In the genomic region with DNA sequence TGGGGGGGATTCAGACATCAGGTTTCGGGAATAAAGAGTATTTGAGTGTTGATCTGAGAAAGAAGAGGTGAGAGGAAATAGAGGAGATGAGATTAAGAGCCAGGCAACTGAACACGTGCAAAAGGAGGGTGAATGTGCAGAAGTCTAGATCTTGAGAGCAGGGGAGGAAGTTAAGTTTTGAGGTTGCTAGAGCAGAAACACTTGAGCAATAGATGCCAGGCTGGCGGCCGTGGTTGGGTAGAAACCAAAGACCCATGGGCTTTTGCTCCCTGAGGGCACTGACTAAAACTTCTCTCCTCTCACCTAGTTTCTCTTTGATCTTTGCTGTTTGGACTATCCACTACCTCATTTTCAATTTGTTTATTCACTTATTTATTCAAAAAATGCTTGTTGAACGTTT, we compare ENCODE assay signal across 1 cellular context.
TF ChIP-seq lines count a peak whose summit lies in the region.

No MANE protein-coding gene starts in this region.

TF ChIP-seq in GM12878, 131 proteins besides CTCF, POLR2A, EP300 and RAD21 (continued from another document):
- TF ChIP-seq, protein P1, sequence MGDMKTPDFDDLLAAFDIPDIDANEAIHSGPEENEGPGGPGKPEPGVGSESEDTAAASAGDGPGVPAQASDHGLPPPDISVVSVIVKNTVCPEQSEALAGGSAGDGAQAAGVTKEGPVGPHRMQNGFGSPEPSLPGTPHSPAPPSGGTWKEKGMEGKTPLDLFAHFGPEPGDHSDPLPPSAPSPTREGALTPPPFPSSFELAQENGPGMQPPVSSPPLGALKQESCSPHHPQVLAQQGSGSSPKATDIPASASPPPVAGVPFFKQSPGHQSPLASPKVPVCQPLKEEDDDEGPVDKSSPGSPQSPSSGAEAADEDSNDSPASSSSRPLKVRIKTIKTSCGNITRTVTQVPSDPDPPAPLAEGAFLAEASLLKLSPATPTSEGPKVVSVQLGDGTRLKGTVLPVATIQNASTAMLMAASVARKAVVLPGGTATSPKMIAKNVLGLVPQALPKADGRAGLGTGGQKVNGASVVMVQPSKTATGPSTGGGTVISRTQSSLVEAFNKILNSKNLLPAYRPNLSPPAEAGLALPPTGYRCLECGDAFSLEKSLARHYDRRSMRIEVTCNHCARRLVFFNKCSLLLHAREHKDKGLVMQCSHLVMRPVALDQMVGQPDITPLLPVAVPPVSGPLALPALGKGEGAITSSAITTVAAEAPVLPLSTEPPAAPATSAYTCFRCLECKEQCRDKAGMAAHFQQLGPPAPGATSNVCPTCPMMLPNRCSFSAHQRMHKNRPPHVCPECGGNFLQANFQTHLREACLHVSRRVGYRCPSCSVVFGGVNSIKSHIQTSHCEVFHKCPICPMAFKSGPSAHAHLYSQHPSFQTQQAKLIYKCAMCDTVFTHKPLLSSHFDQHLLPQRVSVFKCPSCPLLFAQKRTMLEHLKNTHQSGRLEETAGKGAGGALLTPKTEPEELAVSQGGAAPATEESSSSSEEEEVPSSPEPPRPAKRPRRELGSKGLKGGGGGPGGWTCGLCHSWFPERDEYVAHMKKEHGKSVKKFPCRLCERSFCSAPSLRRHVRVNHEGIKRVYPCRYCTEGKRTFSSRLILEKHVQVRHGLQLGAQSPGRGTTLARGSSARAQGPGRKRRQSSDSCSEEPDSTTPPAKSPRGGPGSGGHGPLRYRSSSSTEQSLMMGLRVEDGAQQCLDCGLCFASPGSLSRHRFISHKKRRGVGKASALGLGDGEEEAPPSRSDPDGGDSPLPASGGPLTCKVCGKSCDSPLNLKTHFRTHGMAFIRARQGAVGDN (IDR thresholded peaks at IDR 0.05): peak; percentile 88
- TF ChIP-seq PKNOX1 (IDR thresholded peaks at IDR 0.05) (no peak), SPI1 (IDR thresholded peaks at IDR 0.05; ENCODE audit: borderline replicate concordance, insufficient read depth, low read depth, low read length) (peak; percentile 51; the same call in 1 of the 2 replicates), RUNX3 (IDR thresholded peaks at IDR 0.05; ENCODE audit: low read length) (peak; percentile 51), BACH1 (IDR thresholded peaks at IDR 0.05; ENCODE audit: borderline replicate concordance) (no peak), NFIC (IDR thresholded peaks at IDR 0.05; ENCODE audit: low read depth, low read length) (peak; percentile 31; the same call in 1 of the 2 replicates), NBN (IDR thresholded peaks at IDR 0.05) (0 out of 2 replicates have a peak, but pooled peaks have one; percentile 57), BHLHE40 (IDR thresholded peaks at IDR 0.05; ENCODE audit: borderline replicate concordance in 1 of 2, low read depth in 2 of 2, low read length in 1 of 2) (peak; percentile 53 to 55; a peak in 1 of 4 replicates)
- TF ChIP-seq, protein P2, sequence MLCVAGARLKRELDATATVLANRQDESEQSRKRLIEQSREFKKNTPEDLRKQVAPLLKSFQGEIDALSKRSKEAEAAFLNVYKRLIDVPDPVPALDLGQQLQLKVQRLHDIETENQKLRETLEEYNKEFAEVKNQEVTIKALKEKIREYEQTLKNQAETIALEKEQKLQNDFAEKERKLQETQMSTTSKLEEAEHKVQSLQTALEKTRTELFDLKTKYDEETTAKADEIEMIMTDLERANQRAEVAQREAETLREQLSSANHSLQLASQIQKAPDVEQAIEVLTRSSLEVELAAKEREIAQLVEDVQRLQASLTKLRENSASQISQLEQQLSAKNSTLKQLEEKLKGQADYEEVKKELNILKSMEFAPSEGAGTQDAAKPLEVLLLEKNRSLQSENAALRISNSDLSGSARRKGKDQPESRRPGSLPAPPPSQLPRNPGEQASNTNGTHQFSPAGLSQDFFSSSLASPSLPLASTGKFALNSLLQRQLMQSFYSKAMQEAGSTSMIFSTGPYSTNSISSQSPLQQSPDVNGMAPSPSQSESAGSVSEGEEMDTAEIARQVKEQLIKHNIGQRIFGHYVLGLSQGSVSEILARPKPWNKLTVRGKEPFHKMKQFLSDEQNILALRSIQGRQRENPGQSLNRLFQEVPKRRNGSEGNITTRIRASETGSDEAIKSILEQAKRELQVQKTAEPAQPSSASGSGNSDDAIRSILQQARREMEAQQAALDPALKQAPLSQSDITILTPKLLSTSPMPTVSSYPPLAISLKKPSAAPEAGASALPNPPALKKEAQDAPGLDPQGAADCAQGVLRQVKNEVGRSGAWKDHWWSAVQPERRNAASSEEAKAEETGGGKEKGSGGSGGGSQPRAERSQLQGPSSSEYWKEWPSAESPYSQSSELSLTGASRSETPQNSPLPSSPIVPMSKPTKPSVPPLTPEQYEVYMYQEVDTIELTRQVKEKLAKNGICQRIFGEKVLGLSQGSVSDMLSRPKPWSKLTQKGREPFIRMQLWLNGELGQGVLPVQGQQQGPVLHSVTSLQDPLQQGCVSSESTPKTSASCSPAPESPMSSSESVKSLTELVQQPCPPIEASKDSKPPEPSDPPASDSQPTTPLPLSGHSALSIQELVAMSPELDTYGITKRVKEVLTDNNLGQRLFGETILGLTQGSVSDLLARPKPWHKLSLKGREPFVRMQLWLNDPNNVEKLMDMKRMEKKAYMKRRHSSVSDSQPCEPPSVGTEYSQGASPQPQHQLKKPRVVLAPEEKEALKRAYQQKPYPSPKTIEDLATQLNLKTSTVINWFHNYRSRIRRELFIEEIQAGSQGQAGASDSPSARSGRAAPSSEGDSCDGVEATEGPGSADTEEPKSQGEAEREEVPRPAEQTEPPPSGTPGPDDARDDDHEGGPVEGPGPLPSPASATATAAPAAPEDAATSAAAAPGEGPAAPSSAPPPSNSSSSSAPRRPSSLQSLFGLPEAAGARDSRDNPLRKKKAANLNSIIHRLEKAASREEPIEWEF (IDR thresholded peaks at IDR 0.05; ENCODE audit: insufficient replicate concordance, low read depth, low read length): peak; percentile 27
